Comparison of ENCODE assay signal across 8 cellular contexts in genomic region chr6:49409951-49410542, GRCh38. TPM values are rescaled to one million over a fixed set of nuclear protein-coding genes. Genes with fewer than 3 reads are reported as not detected.
DNase-seq lines count a peak whose midpoint lies in the region; ATAC-seq and TF ChIP-seq lines count a peak whose summit lies in the region.

No MANE protein-coding gene starts in this region.

- intact Hi-C loops in activated B cell treated with CpG ODN at 0.5 μM for 24 hours (cut with micrococcal nuclease), result loop anchor here (1.0 kb wide), 2 partner anchors 1622 to 1779 kb away; no protein-coding TSS in a partner anchor

- no peaks in the 10 kb centered on the region for H3K27me3 ChIP-seq in BJ (ENCODE audit: control insufficient read depth, insufficient read depth, low read length)

- ATAC-seq in GM19023 (IDR thresholded peaks at IDR 0.05; ENCODE audit: unreplicated experiment) (peak; percentile 95), HG03135 (IDR thresholded peaks at IDR 0.05; ENCODE audit: unreplicated experiment) (peak; percentile 84), activated B cell treated with CpG ODN at 0.5 μM for 24 hours (ENCODE audit: low read depth) (peak; percentile 54)

- peaks cover 6% of the 10 kb centered on the region for H3K27me3 Mint-ChIP-seq in activated B cell treated with CpG ODN at 0.5 μM for 24 hours

- POLR2A ChIA-PET in BJ (lab: Charles Lee) (no interaction called here), activated B cell treated with CpG ODN at 0.5 μM for 24 hours (lab: Charles Lee) (no interaction called here)

- no peak overlapping the region for H3K27ac Mint-ChIP-seq in activated B cell treated with CpG ODN at 0.5 μM for 24 hours

- no peaks in the 10 kb centered on the region for H3K36me3 Mint-ChIP-seq in activated B cell treated with CpG ODN at 0.5 μM for 24 hours (ENCODE audit: low read depth)

- DNase-seq in BJ (ENCODE audit: low read depth) (no peak), NCI-H2196 (lab: John Stamatoyannopoulos, UW; ENCODE audit: unreplicated experiment) (peak; percentile 84), activated B cell treated with CpG ODN at 0.5 μM for 24 hours (peak; percentile 19), left kidney (ENCODE audit: low read depth, low spot score) (peak; percentile 82)
- DNase-seq in central memory CD4-positive, alpha-beta T cell, result peak; percentile 16
- peak; percentile 32 to 57 for DNase-seq in stimulated activated CD4-positive, alpha-beta T cell treated with anti-CD3 and anti-CD28 coated beads, Interleukin-4, amount 100 ng/mL, for 48 hours (ENCODE audit: low read depth in 2 of 2)

- H3K36me3 ChIP-seq in BJ (ENCODE audit: control insufficient read depth, insufficient read depth, low read length), result no peaks in the 10 kb centered on the region

- TF ChIP-seq CTCF in BJ (IDR thresholded peaks at IDR 0.05; ENCODE audit: insufficient read depth, low read depth, low read length), result peak; percentile 86
- peak; percentile 72 for TF ChIP-seq CTCF in activated B cell treated with CpG ODN at 0.5 μM for 24 hours (IDR thresholded peaks at IDR 0.05)

- CTCF ChIA-PET in BJ (lab: Yijun Ruan, JAX), result interaction anchor here (0.6 to 3.9 kb wide), 19 partner anchors 8 to 1781 kb away, joined by 3 to 36 read pairs (median 4); no protein-coding TSS in a partner anchor
- CTCF ChIA-PET in activated B cell treated with CpG ODN at 0.5 μM for 24 hours (lab: Charles Lee), result interaction anchor here (0.8 to 1.6 kb wide), 6 partner anchors 12 to 1995 kb away, joined by 3 to 9 read pairs (median 4); no protein-coding TSS in a partner anchor

- H3K4me3 Mint-ChIP-seq in activated B cell treated with CpG ODN at 0.5 μM for 24 hours, result no peak overlapping the region

- H3K4me1 Mint-ChIP-seq in activated B cell treated with CpG ODN at 0.5 μM for 24 hours, result no peaks in the 10 kb centered on the region

- no peaks in the 10 kb centered on the region for H3K9me3 Mint-ChIP-seq in activated B cell treated with CpG ODN at 0.5 μM for 24 hours

- no peak overlapping the region for H3K4me3 ChIP-seq in BJ (ENCODE audit: low read depth, low read length)

RNA-seq across cellular contexts. Expression of gene MMUT, which starts 53.0 kb away (rescaled TPM):
- 10.2 and 18.7 TPM in 2 replicates for polyA plus RNA-seq in BJ (2011; rRNA removed)
- 6.4 and 8.1 TPM in 2 replicates for polyA minus RNA-seq in BJ (2011; rRNA and poly(A)+ RNA removed)
- 9.3 and 11.0 TPM in 2 replicates for total RNA-seq in activated B cell treated with CpG ODN at 0.5 μM for 24 hours

RNA-seq across cellular contexts. Expression of gene CENPQ, which starts 53.1 kb away (rescaled TPM):
- polyA plus RNA-seq in BJ (2011; rRNA removed), result 2.1 and 4.7 TPM in 2 replicates
- polyA minus RNA-seq in BJ (2011; rRNA and poly(A)+ RNA removed), result 0.26 and 0.33 TPM in 2 replicates
- 7.1 and 7.2 TPM in 2 replicates for total RNA-seq in activated B cell treated with CpG ODN at 0.5 μM for 24 hours
